Comparison of ENCODE assay signal across 17 cellular contexts in the genomic region with DNA sequence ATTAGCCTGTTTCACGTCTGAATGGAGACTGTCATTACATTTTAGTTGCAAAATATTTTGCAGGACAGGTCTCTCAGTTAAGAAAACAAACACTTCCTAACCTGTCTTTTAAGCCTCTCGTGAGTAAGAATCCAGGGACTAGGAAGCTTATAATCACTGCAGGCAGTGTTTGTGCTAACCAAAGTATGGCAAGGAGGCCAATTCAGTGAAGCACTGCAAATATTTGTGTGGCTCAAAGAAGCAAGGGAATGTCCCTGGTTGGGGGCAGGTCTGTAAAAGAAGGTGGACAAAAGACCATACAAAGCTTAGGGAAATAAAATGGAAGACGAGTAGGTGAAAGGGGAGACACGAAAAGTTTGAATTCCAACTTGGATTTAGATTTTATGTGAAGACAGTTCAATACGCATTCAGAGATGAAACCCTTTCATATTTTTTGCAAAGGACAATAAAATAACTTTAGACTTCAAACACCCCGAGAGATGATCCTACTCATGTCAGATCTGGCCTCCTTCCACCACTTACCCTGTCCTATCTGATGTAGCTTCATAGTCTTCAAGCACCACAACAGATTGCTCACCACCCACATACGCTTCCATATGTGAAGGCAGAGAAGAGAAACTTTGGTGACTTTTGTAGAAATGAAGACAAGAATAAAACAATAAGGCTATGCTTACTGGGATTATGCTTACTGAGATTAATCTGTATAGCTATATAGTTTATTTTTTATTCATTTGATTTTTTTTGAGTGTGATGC.
"Had no signal": no experiment of that assay in that cellular context is flagged by ENCODE, and none has a peak within 500 bp of the region (broad histone marks: within the 10 kb centered on the region; RNA-seq: fewer than 3 reads in every experiment).

No MANE protein-coding gene starts in this region.

- H3K4me3 ChIP-seq: mucosa of descending colon, spleen, testis, upper lobe of left lung, vagina had no signal

- DNase-seq: foreskin melanocyte; head of caudate nucleus; kidney glomerular epithelial cell; mammary epithelial cell; mucosa of descending colon; naive thymus-derived CD8-positive, alpha-beta T cell; spleen; stimulated activated CD4-positive, alpha-beta T cell treated with anti-CD3 and anti-CD28 coated beads, Interleukin-15, amount 100 ng/mL, for 24 hours; stimulated activated CD4-positive, alpha-beta T cell treated with anti-CD3 and anti-CD28 coated beads, Interleukin-1b, Interleukin-23, amount 100 ng/mL, for 48 hours; stimulated activated CD4-positive, alpha-beta T cell treated with anti-CD3 and anti-CD28 coated beads, Interleukin-4, amount 100 ng/mL, for 24 hours; testis; upper lobe of left lung had no signal

- H3K27ac ChIP-seq: testis, vagina had no signal

- H3K27ac Mint-ChIP-seq: dendritic cell treated with granulocyte-macrophage colony-stimulating factor and Interleukin-4, amounts not matched to agents 40 ng/mL and 50 ng/mL, for 4 days; naive thymus-derived CD8-positive, alpha-beta T cell; stimulated activated memory B cell treated with anti-CD40 and anti-IgM and Interleukin-4, amounts not matched to agents 10 μg/mL and 1 μg/mL and 100 μg/mL, for 72 hours; stimulated activated naive CD8-positive, alpha-beta T cell treated with anti-CD3 and anti-CD28 coated beads, Interleukin-15, Interleukin-2, amounts not matched to agents 100 ng/mL and 50 ng/mL, for 24 hours had no signal

- H3K9me3 ChIP-seq: mucosa of descending colon, spleen, testis, upper lobe of left lung, vagina had no signal

- H3K9me3 Mint-ChIP-seq: dendritic cell treated with granulocyte-macrophage colony-stimulating factor and Interleukin-4, amounts not matched to agents 40 ng/mL and 50 ng/mL, for 4 days; stimulated activated memory B cell treated with anti-CD40 and anti-IgM and Interleukin-4, amounts not matched to agents 10 μg/mL and 1 μg/mL and 100 μg/mL, for 72 hours; stimulated activated naive CD8-positive, alpha-beta T cell treated with anti-CD3 and anti-CD28 coated beads, Interleukin-15, Interleukin-2, amounts not matched to agents 100 ng/mL and 50 ng/mL, for 24 hours had no signal

- H3K27me3 Mint-ChIP-seq: dendritic cell treated with granulocyte-macrophage colony-stimulating factor and Interleukin-4, amounts not matched to agents 40 ng/mL and 50 ng/mL, for 4 days; naive thymus-derived CD8-positive, alpha-beta T cell; stimulated activated memory B cell treated with anti-CD40 and anti-IgM and Interleukin-4, amounts not matched to agents 10 μg/mL and 1 μg/mL and 100 μg/mL, for 72 hours; stimulated activated naive CD8-positive, alpha-beta T cell treated with anti-CD3 and anti-CD28 coated beads, Interleukin-15, Interleukin-2, amounts not matched to agents 100 ng/mL and 50 ng/mL, for 24 hours had no signal

- H3K36me3 ChIP-seq: spleen, upper lobe of left lung, vagina had no signal

- H3K36me3 Mint-ChIP-seq: naive thymus-derived CD8-positive, alpha-beta T cell; stimulated activated memory B cell treated with anti-CD40 and anti-IgM and Interleukin-4, amounts not matched to agents 10 μg/mL and 1 μg/mL and 100 μg/mL, for 72 hours had no signal

- H3K4me1 ChIP-seq: spleen, testis, vagina had no signal

- H3K4me3 Mint-ChIP-seq: dendritic cell treated with granulocyte-macrophage colony-stimulating factor and Interleukin-4, amounts not matched to agents 40 ng/mL and 50 ng/mL, for 4 days; naive thymus-derived CD8-positive, alpha-beta T cell; stimulated activated memory B cell treated with anti-CD40 and anti-IgM and Interleukin-4, amounts not matched to agents 10 μg/mL and 1 μg/mL and 100 μg/mL, for 72 hours; stimulated activated naive CD8-positive, alpha-beta T cell treated with anti-CD3 and anti-CD28 coated beads, Interleukin-15, Interleukin-2, amounts not matched to agents 100 ng/mL and 50 ng/mL, for 24 hours had no signal

- H3K27me3 ChIP-seq: spleen, testis, upper lobe of left lung, vagina had no signal

- ATAC-seq: mucosa of descending colon; naive thymus-derived CD8-positive, alpha-beta T cell; sciatic nerve; stimulated activated memory B cell treated with anti-CD40 and anti-IgM and Interleukin-4, amounts not matched to agents 10 μg/mL and 1 μg/mL and 100 μg/mL, for 72 hours had no signal

- H3K4me1 Mint-ChIP-seq: stimulated activated memory B cell treated with anti-CD40 and anti-IgM and Interleukin-4, amounts not matched to agents 10 μg/mL and 1 μg/mL and 100 μg/mL, for 72 hours had no signal
